8 cellular contexts compared by ENCODE assay signal in genomic region chr17:45145035-45145389, GRCh38. TPM values are rescaled to one million over a fixed set of nuclear protein-coding genes. Genes with fewer than 3 reads are reported as not detected.
A peak's percentile ranks its signal among the peaks of the same experiment; 100 is the strongest.
DNase-seq lines count a peak whose midpoint lies in the region; ATAC-seq and TF ChIP-seq lines count a peak whose summit lies in the region.

No MANE protein-coding gene starts in this region.

- no peaks in the 10 kb centered on the region for H3K27me3 ChIP-seq in ACC112 (ENCODE audit: insufficient read depth, low read length)
- no peaks in the 10 kb centered on the region for H3K27me3 ChIP-seq in PC-3 (ENCODE audit: low read length)
- no peaks in the 10 kb centered on the region for H3K27me3 ChIP-seq in fibroblast of lung (ENCODE audit: control insufficient read depth, insufficient read depth, low read length)
- no peaks in the 10 kb centered on the region for H3K27me3 ChIP-seq in osteoblast (ENCODE audit: insufficient read depth, low read length)

- H3K4me2 ChIP-seq in PC-3 (ENCODE audit: low read length) (peak overlapping the region; percentile 74; the same call in 1 of the 2 replicates), fibroblast of lung (ENCODE audit: extremely low read depth, insufficient read depth, low read length) (peak overlapping the region; percentile 23), osteoblast (ENCODE audit: insufficient read depth, low read length) (peak overlapping the region; percentile 80)

- CTCF ChIA-PET in PC-3 (lab: Charles Lee): interaction anchor here (1.0 kb wide), 1 partner anchor 10 kb away, joined by 15 read pairs; the partner anchor contains the start of gene ACBD4

- no TSS peak for BruUV-seq in PC-3 (replicated peaks; lab: Mats Ljungman, UMichigan)

- H3K79me2 ChIP-seq in ACC112 (ENCODE audit: control insufficient read depth, insufficient read depth, low read length, unreplicated experiment) (peaks cover 17% of the 10 kb centered on the region), PC-3 (ENCODE audit: low read length) (peaks cover 23% of the 10 kb centered on the region), fibroblast of lung (ENCODE audit: control insufficient read depth, insufficient read depth, low read length) (peaks cover 15% of the 10 kb centered on the region), osteoblast (ENCODE audit: insufficient read depth, low read length) (peaks cover 11% of the 10 kb centered on the region)

- peak overlapping the region; percentile 71; the same call in 1 of the 2 replicates for H3K27ac ChIP-seq in ACC112 (ENCODE audit: low read depth, low read length)
- H3K27ac ChIP-seq in PC-3 (ENCODE audit: low read length): no peak overlapping the region
- H3K27ac ChIP-seq in fibroblast of lung (ENCODE audit: insufficient read depth, low read length): peak overlapping the region; percentile 80
- peak overlapping the region; percentile 74 for H3K27ac ChIP-seq in osteoblast (ENCODE audit: low read depth, low read length)

- intact Hi-C loops in PC-3 (cut with micrococcal nuclease): no loop called here

- POLR2A ChIA-PET in PC-3 (lab: Charles Lee; ENCODE audit: unreplicated experiment): no interaction called here

- H3K4me3 ChIP-seq in ACC112 (ENCODE audit: low read depth, low read length): peak overlapping the region; percentile 65
- H3K4me3 ChIP-seq in PC-3 (ENCODE audit: low read length): no peak overlapping the region
- H3K4me3 ChIP-seq in fibroblast of lung (replicated peaks in 1 of 4; ENCODE audit: control extremely low read depth in 1 of 4, insufficient read depth in 1 of 4, low read depth in 3 of 4, low read length in 4 of 4): no peak overlapping the region
- H3K4me3 ChIP-seq in osteoblast (ENCODE audit: insufficient read depth, low read length): peak overlapping the region; percentile 73

- peaks cover 16% of the 10 kb centered on the region for H4K20me1 ChIP-seq in PC-3 (ENCODE audit: low read length)
- H4K20me1 ChIP-seq in fibroblast of lung (ENCODE audit: control insufficient read depth, extremely low read depth, insufficient read depth, low read length): no peaks in the 10 kb centered on the region
- H4K20me1 ChIP-seq in osteoblast (ENCODE audit: insufficient read depth, low read length): peaks cover 14% of the 10 kb centered on the region

- H3K4me1 ChIP-seq in ACC112 (ENCODE audit: control insufficient read depth, insufficient read depth, low read length, unreplicated experiment) (peaks cover 20% of the 10 kb centered on the region), PC-3 (ENCODE audit: insufficient read depth, low read length) (peaks cover 16% of the 10 kb centered on the region), fibroblast of lung (ENCODE audit: control insufficient read depth, extremely low read depth, insufficient read depth, low read length) (peaks cover 11% of the 10 kb centered on the region), osteoblast (ENCODE audit: insufficient read depth, low read length) (peaks cover 25% of the 10 kb centered on the region)

- H2AFZ ChIP-seq in ACC112 (ENCODE audit: low read length, unreplicated experiment): peak overlapping the region; percentile 80
- no peak overlapping the region for H2AFZ ChIP-seq in PC-3 (ENCODE audit: low read length)
- H2AFZ ChIP-seq in fibroblast of lung (ENCODE audit: low read length): no peak overlapping the region
- peak overlapping the region; percentile 28 for H2AFZ ChIP-seq in osteoblast (ENCODE audit: low read length)

- ATAC-seq in PC-3 (no peak), GM19452 (IDR thresholded peaks at IDR 0.05; ENCODE audit: unreplicated experiment) (no peak)

- no peak for DNase-seq in PC-3
- DNase-seq in fibroblast of lung (ENCODE audit: low read depth in 2 of 2): no peak
- no peak for DNase-seq in osteoblast (ENCODE audit: insufficient read length, low spot score, missing footprints)
- no peak for DNase-seq in DMS 273 treated with DMSO at 0.1 percent for 48 hours (lab: John Stamatoyannopoulos, UW)
- DNase-seq in SW 1271 (lab: John Stamatoyannopoulos, UW): no peak
- no peak for DNase-seq in cerebellum (ENCODE audit: low spot score)

- peaks cover 3% of the 10 kb centered on the region for H3F3A ChIP-seq in PC-3 (ENCODE audit: low read length, unreplicated experiment)

- no peaks in the 10 kb centered on the region for H3K9me3 ChIP-seq in PC-3 (ENCODE audit: low read length)
- no peaks in the 10 kb centered on the region for H3K9me3 ChIP-seq in fibroblast of lung (ENCODE audit: control insufficient read depth, insufficient read depth, low read depth, low read length)
- H3K9me3 ChIP-seq in osteoblast (ENCODE audit: low read depth, low read length): no peaks in the 10 kb centered on the region

- no peaks in the 10 kb centered on the region for H3K9me2 ChIP-seq in PC-3 (replicated peaks; ENCODE audit: low read length)

- no peak overlapping the region for H3K9ac ChIP-seq in PC-3 (ENCODE audit: low read length)
- peak overlapping the region; percentile 58 for H3K9ac ChIP-seq in fibroblast of lung (ENCODE audit: insufficient read depth, low read length)

- H3K36me3 ChIP-seq in ACC112 (ENCODE audit: insufficient read depth, low read length) (no peaks in the 10 kb centered on the region), PC-3 (ENCODE audit: low read depth, low read length) (no peaks in the 10 kb centered on the region), fibroblast of lung (ENCODE audit: control insufficient read depth, insufficient read depth, low read length) (no peaks in the 10 kb centered on the region), osteoblast (ENCODE audit: insufficient read depth, low read length) (no peaks in the 10 kb centered on the region)

- no peak for TF ChIP-seq CTCF in PC-3 (conservative IDR thresholded peaks at IDR 0.05; ENCODE audit: low read depth, low read length)
- no peak for TF ChIP-seq CTCF in fibroblast of lung (conservative IDR thresholded peaks at IDR 0.05 in 1 of 2, IDR thresholded peaks at IDR 0.05 in 1 of 2; ENCODE audit: low read depth in 1 of 2, low read length in 2 of 2)
- no peak for TF ChIP-seq CTCF in osteoblast (IDR thresholded peaks at IDR 0.05; ENCODE audit: extremely low read depth, low read depth, low read length)

RNA-seq across cellular contexts. Expression of gene HEXIM1, which starts 3.3 kb away (rescaled TPM):
- 47.3 and 59.0 TPM in 2 replicates for total RNA-seq in PC-3 (2014; rRNA removed)
- total RNA-seq in fibroblast of lung: 9.9 and 10.3 TPM in 2 replicates
- polyA plus RNA-seq in fibroblast of lung: 11.7 and 12.4 TPM in 2 replicates
- polyA plus RNA-seq in fibroblast of lung (2012): 20.2 and 20.3 TPM in 2 replicates
- 4.3 and 6.1 TPM in 2 replicates for polyA minus RNA-seq in fibroblast of lung (ENCODE audit: low replicate concordance)
- 10.9 and 12.1 TPM in 2 replicates for total RNA-seq in osteoblast
- total RNA-seq in cerebellum: 5.4 TPM

RNA-seq across cellular contexts. Expression of gene ACBD4, which starts 9.5 kb away (rescaled TPM):
- 12.9 and 17.3 TPM in 2 replicates for total RNA-seq in PC-3 (2014; rRNA removed)
- total RNA-seq in fibroblast of lung: 7.7 and 18.0 TPM in 2 replicates
- 3.0 and 3.4 TPM in 2 replicates for polyA plus RNA-seq in fibroblast of lung
- 5.8 and 6.3 TPM in 2 replicates for polyA plus RNA-seq in fibroblast of lung (2012)
- 4.9 and 8.4 TPM in 2 replicates for polyA minus RNA-seq in fibroblast of lung (ENCODE audit: low replicate concordance)
- total RNA-seq in osteoblast: 4.7 and 6.2 TPM in 2 replicates
- 1.9 TPM for total RNA-seq in cerebellum

RNA-seq across cellular contexts. Expression of gene PLCD3, which starts 12.7 kb away (rescaled TPM):
- total RNA-seq in PC-3 (2014; rRNA removed) (35.1 and 55.3 TPM in 2 replicates), fibroblast of lung (39.3 and 59.8 TPM in 2 replicates), osteoblast (31.5 and 47.7 TPM in 2 replicates), cerebellum (9.5 TPM)
- 32.8 and 52.1 TPM in 2 replicates for polyA plus RNA-seq in fibroblast of lung
- polyA plus RNA-seq in fibroblast of lung (2012): 39.6 and 76.5 TPM in 2 replicates
- polyA minus RNA-seq in fibroblast of lung (ENCODE audit: low replicate concordance): 151 and 159 TPM in 2 replicates

RNA-seq across cellular contexts. Expression of gene HEXIM2, which starts 16.7 kb away (rescaled TPM):
- total RNA-seq in PC-3 (2014; rRNA removed): 19.9 and 30.5 TPM in 2 replicates
- 12.8 and 18.7 TPM in 2 replicates for total RNA-seq in fibroblast of lung
- 1.9 and 2.7 TPM in 2 replicates for polyA plus RNA-seq in fibroblast of lung
- 4.3 and 6.4 TPM in 2 replicates for polyA plus RNA-seq in fibroblast of lung (2012)
- 2.0 and 7.2 TPM in 2 replicates for polyA minus RNA-seq in fibroblast of lung (ENCODE audit: low replicate concordance)
- 10.0 and 10.9 TPM in 2 replicates for total RNA-seq in osteoblast
- total RNA-seq in cerebellum: 4.7 TPM

Comparison
In these comparisons a context has a peak if more than half of its experiments do, and no peak if none do; other contexts are left out.
1. H2AFZ ChIP-seq: peak in ACC112 (single experiment) and osteoblast (single experiment); none in PC-3 (single experiment) and fibroblast of lung (single experiment).
2. H3K4me3 ChIP-seq: peak in ACC112 (single experiment) and osteoblast (single experiment); none in PC-3 (single experiment) and fibroblast of lung (0 of 4).
3. H3K4me2 ChIP-seq: peak in every context shown above with its lines; median percentile 80 in osteoblast; 74 in PC-3; 23 in fibroblast of lung.